In genomic region chr18:59084286-59084779, GRCh38 we compare ENCODE assay signal across 8 cellular contexts. TPM values are rescaled to one million over a fixed set of nuclear protein-coding genes. Genes with fewer than 3 reads are reported as not detected.
DNase-seq lines count a peak whose midpoint lies in the region; ATAC-seq, FAIRE-seq and TF ChIP-seq lines count a peak whose summit lies in the region.

No MANE protein-coding gene starts in this region.

- ATAC-seq in HG02870 (IDR thresholded peaks at IDR 0.05; ENCODE audit: unreplicated experiment): peak; percentile 49
- no peak for ATAC-seq in HG03460 (IDR thresholded peaks at IDR 0.05; ENCODE audit: unreplicated experiment)

- peak; percentile 72 for FAIRE-seq in bronchial epithelial cell (lab: Jason Lieb, UNC)

- H3K36me3 ChIP-seq in bronchial epithelial cell (ENCODE audit: control insufficient read depth, insufficient read depth, low read length): no peaks in the 10 kb centered on the region

- H3K27me3 ChIP-seq in bronchial epithelial cell (ENCODE audit: control insufficient read depth, insufficient read depth, low read length): no peaks in the 10 kb centered on the region

- TF ChIP-seq CTCF in WI38 (IDR thresholded peaks at IDR 0.05; ENCODE audit: low read depth, low read length) (peak; percentile 81), bronchial epithelial cell (IDR thresholded peaks at IDR 0.05; ENCODE audit: insufficient read depth, low read length, severe bottlenecking) (peak; percentile 89)

- DNase-seq in DMS 273 (lab: John Stamatoyannopoulos, UW; ENCODE audit: unreplicated experiment): peak; percentile 89
- DNase-seq in NCI-H2171 (lab: John Stamatoyannopoulos, UW): peak; percentile 77
- DNase-seq in bronchial epithelial cell (ENCODE audit: low read depth): peak; percentile 67
- DNase-seq in islet precursor cell: peak; percentile 85
- DNase-seq in stimulated activated CD4-positive, alpha-beta T cell treated with anti-CD3 and anti-CD28 coated beads, Interleukin-1b, Interleukin-23, amount 100 ng/mL, for 4 hours (ENCODE audit: low read depth in 2 of 2): peak; percentile 56 to 58

- H3K4me3 ChIP-seq in WI38 (ENCODE audit: low read depth, low read length) (no peak overlapping the region), bronchial epithelial cell (ENCODE audit: low read depth, low read length) (no peak overlapping the region)

RNA-seq across cellular contexts. Expression of gene SEC11C, which starts 55.4 kb away (rescaled TPM):
- total RNA-seq in bronchial epithelial cell: 48.7 and 61.8 TPM in 2 replicates
